Comparison of ENCODE assay signal across 2 cellular contexts in genomic region chr13:32947886-32948285, GRCh38.
TF ChIP-seq lines count a peak whose summit lies in the region.

No MANE protein-coding gene starts in this region.

TF ChIP-seq in SK-N-SH treated with all-trans-retinoic acid at 6 μM for 48 hours, 23 proteins besides CTCF, POLR2A, EP300 and RAD21 (continued from another document):
- no peak for TF ChIP-seq CSRNP3 (CRISPR knock-in tag; IDR thresholded peaks at IDR 0.05)

TF ChIP-seq in HepG2, 621 proteins besides CTCF, POLR2A, EP300 and RAD21 (continued from another document):
- TF ChIP-seq ZNF580 (CRISPR knock-in tag; IDR thresholded peaks at IDR 0.05; ENCODE audit: borderline replicate concordance, low read depth), result no peak
